In genomic region chr13:30689752-30690151, GRCh38 we compare ENCODE assay signal across 11 cellular contexts. TPM values are rescaled to one million over a fixed set of nuclear protein-coding genes. Genes with fewer than 3 reads are reported as not detected.
DNase-seq lines count a peak whose midpoint lies in the region; ATAC-seq and TF ChIP-seq lines count a peak whose summit lies in the region.
"Had no signal": no experiment of that assay in that cellular context is flagged by ENCODE, and none has a peak within 500 bp of the region (broad histone marks: within the 10 kb centered on the region; RNA-seq: fewer than 3 reads in every experiment).

No MANE protein-coding gene starts in this region.

- TF ChIP-seq RAD21 in HCT116 (IDR thresholded peaks at IDR 0.05; ENCODE audit: low read depth) = no peak

- H3K4me2 ChIP-seq in HCT116 (ENCODE audit: low read length) (peak overlapping the region; percentile 72; the same call in 1 of the 2 replicates), SU-DHL-6 (ENCODE audit: low read depth, low read length, poor library complexity, severe bottlenecking) (peak overlapping the region; percentile 49)

- H3K9me2 ChIP-seq in HCT116 (ENCODE audit: insufficient read depth) (no peaks in the 10 kb centered on the region), SU-DHL-6 (replicated peaks; ENCODE audit: insufficient read depth, low read length) (no peaks in the 10 kb centered on the region)

- H2AFZ ChIP-seq in HCT116 (ENCODE audit: low read depth, low read length, poor library complexity, severe bottlenecking) (peak overlapping the region; percentile 45), SU-DHL-6 (ENCODE audit: low read depth, low read length, severe bottlenecking) (peak overlapping the region; percentile 56)

- peaks cover 0 to 12% of the 10 kb centered on the region in 2 experiments; a peak in 1 of 4 replicates for H3K4me1 ChIP-seq in HCT116 (ENCODE audit: control insufficient read depth in 1 of 2, insufficient read depth in 2 of 2, low read length in 2 of 2)
- H3K4me1 ChIP-seq in right cardiac atrium (ENCODE audit: control insufficient read depth, insufficient read depth, low read length) = no peaks in the 10 kb centered on the region
- peaks cover 4% of the 10 kb centered on the region for H3K4me1 ChIP-seq in stomach smooth muscle (ENCODE audit: control insufficient read depth, insufficient read depth, low read length)

- TF ChIP-seq POLR2A in HCT116 (IDR thresholded peaks at IDR 0.05; ENCODE audit: borderline replicate concordance, extremely low read depth, insufficient read depth, insufficient read length) = no peak

- H3K9ac ChIP-seq in HCT116 (ENCODE audit: low read length) (no peak overlapping the region), SU-DHL-6 (ENCODE audit: low read length) (peak overlapping the region; percentile 38; the same call in 1 of the 2 replicates), stomach smooth muscle (ENCODE audit: low read length in 2 of 2) (no peak overlapping the region)

- no peaks in the 10 kb centered on the region for H3K27me3 ChIP-seq in HCT116 (ENCODE audit: insufficient read depth, low read length)
- H3K27me3 ChIP-seq in SU-DHL-6 (ENCODE audit: low read length) = no peaks in the 10 kb centered on the region
- no peaks in the 10 kb centered on the region for H3K27me3 ChIP-seq in right cardiac atrium (ENCODE audit: control insufficient read depth, insufficient read depth)
- H3K27me3 ChIP-seq in stomach smooth muscle (ENCODE audit: control insufficient read depth in 1 of 2, insufficient read depth in 2 of 2, low read length in 2 of 2) = no peaks in the 10 kb centered on the region

- WGBS in right cardiac atrium = 94% methylated on average over 14 of the region's 14 CpGs

- POLR2A ChIA-PET in HCT116 (lab: Charles Lee) = no interaction called here

- H3K9me3 ChIP-seq in HCT116 (ENCODE audit: control insufficient read depth in 1 of 2, insufficient read depth in 1 of 2, low read depth in 1 of 2, low read length in 2 of 2) = no peaks in the 10 kb centered on the region
- no peaks in the 10 kb centered on the region for H3K9me3 ChIP-seq in SU-DHL-6 (ENCODE audit: insufficient read depth, low read length)
- no peaks in the 10 kb centered on the region for H3K9me3 ChIP-seq in right cardiac atrium (ENCODE audit: control insufficient read depth, low read length)
- no peaks in the 10 kb centered on the region for H3K9me3 ChIP-seq in stomach smooth muscle (ENCODE audit: control insufficient read depth in 2 of 2, low read length in 2 of 2)

- no peaks in the 10 kb centered on the region for H3F3A ChIP-seq in SU-DHL-6 (ENCODE audit: insufficient read depth)

- H4K20me1 ChIP-seq in HCT116 (ENCODE audit: insufficient read depth) (no peaks in the 10 kb centered on the region), SU-DHL-6 (ENCODE audit: low read depth, low read length) (no peaks in the 10 kb centered on the region)

- ATAC-seq in HCT116 = peak; percentile 34
- ATAC-seq in right cardiac atrium = peak in 1 of 2 donors; percentile 13
- ATAC-seq in GM21576 (IDR thresholded peaks at IDR 0.05; ENCODE audit: unreplicated experiment) = no peak
- ATAC-seq: SK-N-SH treated with all-trans-retinoic acid at 6 μM for 48 hours had no signal

- intact Hi-C loops in HCT116 (cut with micrococcal nuclease) (loop anchor here (5.0 kb wide), 1 partner anchor 182 kb away; no protein-coding TSS in a partner anchor), right cardiac atrium (cut with DNase I) (loop anchor here in 1 of 4 donors (5.0 kb wide), 1 partner anchor 113 kb away; no protein-coding TSS in a partner anchor)

- CTCF ChIA-PET in HCT116 (lab: Charles Lee) = no interaction called here

- H3K79me2 ChIP-seq in HCT116 (ENCODE audit: insufficient read depth, low read length) (no peaks in the 10 kb centered on the region), SU-DHL-6 (ENCODE audit: insufficient read depth, low read length) (no peaks in the 10 kb centered on the region)

- DNase-seq in HCT116 (ENCODE audit: low read depth, low spot score) (no peak), right cardiac atrium (peak in 1 of 3 donors; percentile 47), T-helper 2 cell (no peak), iPS-NIHi11 (ENCODE audit: low spot score) (no peak)
- DNase-seq: mesendoderm; stimulated activated CD4-positive, alpha-beta T cell treated with anti-CD3 and anti-CD28 coated beads, Interleukin-12 subunit alpha, Interleukin-12 subunit beta, amount 100 ng/mL, for 4 hours; stimulated activated naive CD4-positive, alpha-beta T cell treated with Interleukin-2 at 50 U/mL for 16 hours had no signal

- H3K36me3 ChIP-seq in HCT116 (ENCODE audit: control insufficient read depth in 1 of 2, insufficient read depth in 2 of 2, low read length in 2 of 2) (no peaks in the 10 kb centered on the region), SU-DHL-6 (ENCODE audit: low read length) (no peaks in the 10 kb centered on the region), stomach smooth muscle (ENCODE audit: control insufficient read depth in 2 of 2, insufficient read depth in 2 of 2, low read length in 2 of 2) (no peaks in the 10 kb centered on the region)

- RAD21 ChIA-PET in HCT116 (lab: Charles Lee; ENCODE audit: low non-redundant PET in 1 of 2, low total read pairs in 2 of 2, uncharacterized antibody in 2 of 2, unreplicated experiment in 2 of 2) = no interaction called here

- no peak overlapping the region for H3K27ac ChIP-seq in HCT116 (ENCODE audit: low read depth, low read length)
- H3K27ac ChIP-seq in SU-DHL-6 (ENCODE audit: low read depth, low read length) = no peak overlapping the region
- peak overlapping the region; percentile 19 for H3K27ac ChIP-seq in right cardiac atrium (ENCODE audit: low read length)
- H3K27ac ChIP-seq in stomach smooth muscle (ENCODE audit: low read length) = no peak overlapping the region

- H3K4me3 ChIP-seq in HCT116 (replicated peaks in 1 of 2; ENCODE audit: low read depth in 1 of 2, low read length in 2 of 2) (no peak overlapping the region), SU-DHL-6 (ENCODE audit: insufficient read depth, low read length, poor library complexity, severe bottlenecking) (peak overlapping the region; percentile 31), right cardiac atrium (ENCODE audit: low read length) (no peak overlapping the region), stomach smooth muscle (ENCODE audit: low read length in 2 of 2) (peak overlapping the region; percentile 55 to 81)

- BruUV-seq in HCT116 (replicated peaks; lab: Mats Ljungman, UMichigan) = no TSS peak

- TF ChIP-seq CTCF in HCT116 (IDR thresholded peaks at IDR 0.05 in 2 of 3, conservative IDR thresholded peaks at IDR 0.05 in 1 of 3; ENCODE audit: borderline replicate concordance in 1 of 3, insufficient read depth in 1 of 3, low read depth in 2 of 3, low read length in 2 of 3) (no peak), SU-DHL-6 (IDR thresholded peaks at IDR 0.05; ENCODE audit: insufficient read depth, low read length, poor library complexity, severe bottlenecking) (no peak)

TF ChIP-seq in HCT116, 20 proteins besides CTCF, POLR2A, EP300 and RAD21 (continues in another document):
- TF ChIP-seq ZFX (IDR thresholded peaks at IDR 0.05) = no peak
- TF ChIP-seq EGR1 (IDR thresholded peaks at IDR 0.05; ENCODE audit: low read depth) = no peak
- no peak for TF ChIP-seq TCF7L2 (IDR thresholded peaks at IDR 0.05; ENCODE audit: borderline replicate concordance, extremely low read depth, insufficient read depth, insufficient read length)
- no peak for TF ChIP-seq CBX3 (IDR thresholded peaks at IDR 0.05; ENCODE audit: low read depth)
- TF ChIP-seq, protein P1, sequence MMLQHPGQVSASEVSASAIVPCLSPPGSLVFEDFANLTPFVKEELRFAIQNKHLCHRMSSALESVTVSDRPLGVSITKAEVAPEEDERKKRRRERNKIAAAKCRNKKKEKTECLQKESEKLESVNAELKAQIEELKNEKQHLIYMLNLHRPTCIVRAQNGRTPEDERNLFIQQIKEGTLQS (IDR thresholded peaks at IDR 0.05) = no peak
- no peak for TF ChIP-seq SRF (IDR thresholded peaks at IDR 0.05; ENCODE audit: low read depth)
- TF ChIP-seq SP1 (IDR thresholded peaks at IDR 0.05; ENCODE audit: low read depth) = no peak
- TF ChIP-seq, protein P2, sequence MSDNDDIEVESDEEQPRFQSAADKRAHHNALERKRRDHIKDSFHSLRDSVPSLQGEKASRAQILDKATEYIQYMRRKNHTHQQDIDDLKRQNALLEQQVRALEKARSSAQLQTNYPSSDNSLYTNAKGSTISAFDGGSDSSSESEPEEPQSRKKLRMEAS (IDR thresholded peaks at IDR 0.05) = no peak
- no peak for TF ChIP-seq EZH2 (IDR thresholded peaks at IDR 0.05)
- no peak for TF ChIP-seq ELF1 (IDR thresholded peaks at IDR 0.05; ENCODE audit: borderline replicate concordance, low read depth)
- TF ChIP-seq POLR2AphosphoS5 (IDR thresholded peaks at IDR 0.05; ENCODE audit: low read depth, low read length) = no peak
- no peak for TF ChIP-seq ZNF274 (IDR thresholded peaks at IDR 0.05; ENCODE audit: low read depth, low read length)
- TF ChIP-seq YY1 (IDR thresholded peaks at IDR 0.05; ENCODE audit: extremely low read depth, insufficient replicate concordance, low read depth, low read length) = no peak
- TF ChIP-seq, protein P3, sequence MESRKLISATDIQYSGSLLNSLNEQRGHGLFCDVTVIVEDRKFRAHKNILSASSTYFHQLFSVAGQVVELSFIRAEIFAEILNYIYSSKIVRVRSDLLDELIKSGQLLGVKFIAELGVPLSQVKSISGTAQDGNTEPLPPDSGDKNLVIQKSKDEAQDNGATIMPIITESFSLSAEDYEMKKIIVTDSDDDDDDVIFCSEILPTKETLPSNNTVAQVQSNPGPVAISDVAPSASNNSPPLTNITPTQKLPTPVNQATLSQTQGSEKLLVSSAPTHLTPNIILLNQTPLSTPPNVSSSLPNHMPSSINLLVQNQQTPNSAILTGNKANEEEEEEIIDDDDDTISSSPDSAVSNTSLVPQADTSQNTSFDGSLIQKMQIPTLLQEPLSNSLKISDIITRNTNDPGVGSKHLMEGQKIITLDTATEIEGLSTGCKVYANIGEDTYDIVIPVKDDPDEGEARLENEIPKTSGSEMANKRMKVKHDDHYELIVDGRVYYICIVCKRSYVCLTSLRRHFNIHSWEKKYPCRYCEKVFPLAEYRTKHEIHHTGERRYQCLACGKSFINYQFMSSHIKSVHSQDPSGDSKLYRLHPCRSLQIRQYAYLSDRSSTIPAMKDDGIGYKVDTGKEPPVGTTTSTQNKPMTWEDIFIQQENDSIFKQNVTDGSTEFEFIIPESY (IDR thresholded peaks at IDR 0.05; ENCODE audit: extremely low read depth, insufficient replicate concordance, low read length) = no peak
- no peak for TF ChIP-seq SIN3A (IDR thresholded peaks at IDR 0.05; ENCODE audit: low read depth)

RNA-seq across cellular contexts. Expression of gene ALOX5AP, which starts 45.6 kb away (rescaled TPM):
- not detected for total RNA-seq in HCT116 (2021; ENCODE audit: unreplicated experiment)
- 0.16 TPM in 1 of 2 replicates, not detected in the other for polyA plus RNA-seq in HCT116 (2012)
- total RNA-seq in right cardiac atrium = 10 to 100 TPM in 1 of 4 donors, 1 to 10 TPM in 3; 3.3 to 12.4 (median 8.2) TPM
- 1.9 TPM for polyA plus RNA-seq in right cardiac atrium

Comparison
In these comparisons a context has a peak if more than half of its experiments do, and no peak if none do; other contexts are left out.
1. H3K4me3 ChIP-seq: peak in SU-DHL-6 (single experiment) and stomach smooth muscle (2 of 2); none in HCT116 (0 of 2) and right cardiac atrium (single experiment).